ENCODE assay signal across 9 cellular contexts in genomic region chr16:88634141-88634993, GRCh38. TPM values are rescaled to one million over a fixed set of nuclear protein-coding genes. Genes with fewer than 3 reads are reported as not detected.
A peak's percentile ranks its signal among the peaks of the same experiment; 100 is the strongest.
DNase-seq lines count a peak whose midpoint lies in the region; ATAC-seq and TF ChIP-seq lines count a peak whose summit lies in the region.
"Had no signal": no experiment of that assay in that cellular context is flagged by ENCODE, and none has a peak within 500 bp of the region (broad histone marks: within the 10 kb centered on the region; RNA-seq: fewer than 3 reads in every experiment).

No MANE protein-coding gene starts in this region.

- H3K79me2 ChIP-seq in ACC112 (ENCODE audit: control insufficient read depth, insufficient read depth, low read length, unreplicated experiment) = no peaks in the 10 kb centered on the region
- no peaks in the 10 kb centered on the region for H3K79me2 ChIP-seq in osteoblast (ENCODE audit: insufficient read depth, low read length)

- H3K27me3 ChIP-seq in ACC112 (ENCODE audit: insufficient read depth, low read length) = peaks cover 12% of the 10 kb centered on the region
- H3K27me3 ChIP-seq in osteoblast (ENCODE audit: insufficient read depth, low read length) = peaks cover 21% of the 10 kb centered on the region

- DNase-seq in GM19238 (ENCODE audit: insufficient read length, low spot score) = peak; percentile 77
- peak; percentile 50 for DNase-seq in activated T-cell treated with anti-CD3 and anti-CD28 coated beads for 1 hour (ENCODE audit: low read depth)
- peak; percentile 32 for DNase-seq in fibroblast of gingiva (ENCODE audit: low read depth)
- peak; percentile 98 for DNase-seq in osteoblast (ENCODE audit: insufficient read length, low spot score, missing footprints)
- no peak for DNase-seq in NCI-H128 (lab: John Stamatoyannopoulos, UW; ENCODE audit: unreplicated experiment)
- DNase-seq in foreskin melanocyte = no peak

- peak; percentile 49 for ATAC-seq in HG03460 (IDR thresholded peaks at IDR 0.05; ENCODE audit: unreplicated experiment)

- H3K27ac ChIP-seq in ACC112 (ENCODE audit: low read depth, low read length) = peak overlapping the region; percentile 13; the same call in 1 of the 2 replicates
- no peak overlapping the region for H3K27ac ChIP-seq in osteoblast (ENCODE audit: low read depth, low read length)
- H3K27ac ChIP-seq: epithelial cell of prostate had no signal

- H3K4me3 ChIP-seq in ACC112 (ENCODE audit: low read depth, low read length) (peak overlapping the region; percentile 62), osteoblast (ENCODE audit: insufficient read depth, low read length) (peak overlapping the region; percentile 73)

- peak overlapping the region; percentile 11 for H2AFZ ChIP-seq in ACC112 (ENCODE audit: low read length, unreplicated experiment)
- H2AFZ ChIP-seq in osteoblast (ENCODE audit: low read length) = no peak overlapping the region

- peak overlapping the region; percentile 84 for H3K4me2 ChIP-seq in osteoblast (ENCODE audit: insufficient read depth, low read length)

- H3K9me3 ChIP-seq in osteoblast (ENCODE audit: low read depth, low read length) = no peaks in the 10 kb centered on the region

- no peak for TF ChIP-seq CTCF in osteoblast (IDR thresholded peaks at IDR 0.05; ENCODE audit: extremely low read depth, low read depth, low read length)

- H3K36me3 ChIP-seq in ACC112 (ENCODE audit: insufficient read depth, low read length) (no peaks in the 10 kb centered on the region), osteoblast (ENCODE audit: insufficient read depth, low read length) (peaks cover 10% of the 10 kb centered on the region)

- H4K20me1 ChIP-seq in osteoblast (ENCODE audit: insufficient read depth, low read length) = peaks cover 11% of the 10 kb centered on the region

- H3K4me1 ChIP-seq in ACC112 (ENCODE audit: control insufficient read depth, insufficient read depth, low read length, unreplicated experiment) (peaks cover 13% of the 10 kb centered on the region), osteoblast (ENCODE audit: insufficient read depth, low read length) (peaks cover 6% of the 10 kb centered on the region)

RNA-seq across cellular contexts. Expression of gene IL17C, which starts 4.0 kb away (rescaled TPM):
- total RNA-seq in osteoblast = under 0.01 and 0.29 TPM in 2 replicates

RNA-seq across cellular contexts. Expression of gene CYBA, which starts 16.5 kb away (rescaled TPM):
- 144 and 250 TPM in 2 replicates for total RNA-seq in osteoblast

RNA-seq across cellular contexts. Expression of gene MVD, which starts 28.5 kb away (rescaled TPM):
- 67.3 and 73.1 TPM in 2 replicates for total RNA-seq in osteoblast

RNA-seq across cellular contexts. Expression of gene SNAI3, which starts 51.9 kb away (rescaled TPM):
- total RNA-seq in osteoblast = not detected in 2 replicates

Comparison
In these comparisons a context has a peak if more than half of its experiments do, and no peak if none do; other contexts are left out.
1. DNase-seq: peak in GM19238 (single experiment), activated T-cell treated with anti-CD3 and anti-CD28 coated beads for 1 hour (single experiment), fibroblast of gingiva (single experiment) and osteoblast (single experiment); none in NCI-H128 (single experiment) and foreskin melanocyte (single experiment).